32 cellular contexts compared by ENCODE assay signal in genomic region chr9:38259519-38260218, GRCh38.
"Had no signal": no experiment of that assay in that cellular context is flagged by ENCODE, and none has a peak within 500 bp of the region (broad histone marks: within the 10 kb centered on the region; RNA-seq: fewer than 3 reads in every experiment).

No MANE protein-coding gene starts in this region.

- H3K4me1 Mint-ChIP-seq: activated B cell treated with CpG ODN at 0.5 μM for 24 hours; activated CD4-positive, alpha-beta T cell treated with anti-CD3 and anti-CD28 coated beads, Interleukin-2, amount 10 ng/mL, durations not matched to agents 24 days and 14 days; activated CD8-positive, alpha-beta memory T cell treated with anti-CD3 and anti-CD28 coated beads, Interleukin-2, amount 10 ng/mL, durations not matched to agents 7 days and 5 days; activated naive CD8-positive, alpha-beta T cell treated with anti-CD3 and anti-CD28 coated beads for 36 hours; activated T-helper 17 cell treated with anti-CD3 and anti-CD28 coated beads, Interleukin-2, amount 50 U/mL, for 72 hours; T-cell; T-helper 17 cell had no signal

- ATAC-seq: activated CD8-positive, alpha-beta memory T cell treated with anti-CD3 and anti-CD28 coated beads, Interleukin-2, amount 10 ng/mL, durations not matched to agents 7 days and 5 days; activated CD8-positive, alpha-beta T cell treated with anti-CD3 and anti-CD28 coated beads for 36 hours; activated naive CD4-positive, alpha-beta T cell treated with anti-CD3 and anti-CD28 coated beads, Interleukin-2, amount 50 U/mL, for 72 hours; activated T-cell treated with anti-CD3 and anti-CD28 coated beads, Interleukin-2, amount 50 U/mL, for 4 hours; activated T-cell treated with anti-CD3 and anti-CD28 coated beads, Interleukin-2, amount 50 U/mL, for 72 hours; activated T-helper 17 cell treated with anti-CD3 and anti-CD28 coated beads, Interleukin-2, amount 50 U/mL, for 72 hours; body of pancreas; T-cell; T-helper 17 cell had no signal

- DNase-seq: activated B cell treated with CpG ODN at 0.5 μM for 24 hours; activated CD4-positive, alpha-beta memory T cell treated with anti-CD3 and anti-CD28 coated beads for 36 hours; activated CD4-positive, alpha-beta T cell treated with anti-CD3 and anti-CD28 coated beads for 4 hours; activated CD4-positive, alpha-beta T cell treated with anti-CD3 and anti-CD28 coated beads, Interleukin-2, amount 10 ng/mL, durations not matched to agents 24 days and 14 days; activated CD4-positive, alpha-beta T cell treated with anti-CD3 and anti-CD28 coated beads, Interleukin-2, amount 50 U/mL, for 1 hour; activated CD4-positive, alpha-beta T cell treated with anti-CD3 and anti-CD28 coated beads, Interleukin-2, amount 50 U/mL, for 4 hours; activated CD4-positive, CD25-positive, alpha-beta regulatory T cell treated with anti-CD3 and anti-CD28 coated beads, Interleukin-2, amount 50 U/mL, for 72 hours; activated CD8-positive, alpha-beta memory T cell treated with anti-CD3 and anti-CD28 coated beads, Interleukin-2, amount 10 ng/mL, durations not matched to agents 7 days and 5 days; activated CD8-positive, alpha-beta T cell treated with anti-CD3 and anti-CD28 coated beads for 36 hours; activated effector memory CD4-positive, alpha-beta T cell treated with anti-CD3 and anti-CD28 coated beads, Interleukin-2, amount 50 U/mL, for 16 hours; activated gamma-delta T cell treated with Interleukin-2 at 50 U/mL for 16 hours; activated naive CD4-positive, alpha-beta T cell; activated naive CD4-positive, alpha-beta T cell treated with anti-CD3 and anti-CD28 coated beads for 36 hours; activated naive CD4-positive, alpha-beta T cell treated with anti-CD3 and anti-CD28 coated beads, Interleukin-2, amount 50 U/mL, for 16 hours; activated naive CD8-positive, alpha-beta T cell treated with anti-CD3 and anti-CD28 coated beads for 36 hours; activated T-cell treated with anti-CD3 and anti-CD28 coated beads for 4 hours; activated T-cell treated with anti-CD3 and anti-CD28 coated beads, Interleukin-2, amount 50 U/mL, for 1 hour; activated T-cell treated with anti-CD3 and anti-CD28 coated beads, Interleukin-2, amount 50 U/mL, for 4 hours; activated T-cell treated with anti-CD3 and anti-CD28 coated beads, Interleukin-2, amount 50 U/mL, for 72 hours; adrenal gland; amniotic stem cell; aorta; body of pancreas; brain microvascular endothelial cell; central memory CD4-positive, alpha-beta T cell; T-cell; T-helper 17 cell had no signal

- H3K27ac Mint-ChIP-seq: activated B cell treated with CpG ODN at 0.5 μM for 24 hours; activated CD4-positive, alpha-beta memory T cell treated with anti-CD3 and anti-CD28 coated beads for 36 hours; activated CD4-positive, alpha-beta T cell treated with anti-CD3 and anti-CD28 coated beads, Interleukin-2, amount 10 ng/mL, durations not matched to agents 24 days and 14 days; activated CD8-positive, alpha-beta memory T cell treated with anti-CD3 and anti-CD28 coated beads, Interleukin-2, amount 10 ng/mL, durations not matched to agents 7 days and 5 days; activated CD8-positive, alpha-beta T cell treated with anti-CD3 and anti-CD28 coated beads for 36 hours; activated naive CD4-positive, alpha-beta T cell treated with anti-CD3 and anti-CD28 coated beads for 36 hours; activated naive CD4-positive, alpha-beta T cell treated with anti-CD3 and anti-CD28 coated beads, Interleukin-2, amount 50 U/mL, for 72 hours; activated naive CD8-positive, alpha-beta T cell treated with anti-CD3 and anti-CD28 coated beads for 36 hours; activated T-cell treated with anti-CD3 and anti-CD28 coated beads, Interleukin-2, amount 50 U/mL, for 72 hours; activated T-helper 1 cell treated with anti-CD3 and anti-CD28 coated beads, Interleukin-12 subunit alpha, Interleukin-12 subunit beta, Interleukin-2, Interleukin-4 antibody, amounts not matched to agents 30 ng/mL and 10 ng/mL and 1 ng/mL, durations not matched to agents 14 hours and 24 hours and 36 hours; activated T-helper 17 cell treated with anti-CD3 and anti-CD28 coated beads, Interleukin-2, amount 50 U/mL, for 72 hours; T-cell; T-helper 17 cell had no signal

- H3K27ac ChIP-seq: adrenal gland, body of pancreas, brain microvascular endothelial cell, breast epithelium, VCaP had no signal

- H3K4me3 Mint-ChIP-seq: activated B cell treated with CpG ODN at 0.5 μM for 24 hours; activated CD4-positive, alpha-beta memory T cell treated with anti-CD3 and anti-CD28 coated beads for 36 hours; activated CD4-positive, alpha-beta T cell treated with anti-CD3 and anti-CD28 coated beads, Interleukin-2, amount 10 ng/mL, durations not matched to agents 24 days and 14 days; activated CD8-positive, alpha-beta memory T cell treated with anti-CD3 and anti-CD28 coated beads, Interleukin-2, amount 10 ng/mL, durations not matched to agents 7 days and 5 days; activated CD8-positive, alpha-beta T cell treated with anti-CD3 and anti-CD28 coated beads for 36 hours; activated naive CD4-positive, alpha-beta T cell treated with anti-CD3 and anti-CD28 coated beads for 36 hours; activated naive CD8-positive, alpha-beta T cell treated with anti-CD3 and anti-CD28 coated beads for 36 hours; activated T-cell treated with anti-CD3 and anti-CD28 coated beads, Interleukin-2, amount 50 U/mL, for 4 hours; activated T-cell treated with anti-CD3 and anti-CD28 coated beads, Interleukin-2, amount 50 U/mL, for 72 hours; activated T-helper 1 cell treated with anti-CD3 and anti-CD28 coated beads, Interleukin-12 subunit alpha, Interleukin-12 subunit beta, Interleukin-2, Interleukin-4 antibody, amounts not matched to agents 30 ng/mL and 10 ng/mL and 1 ng/mL, durations not matched to agents 14 hours and 24 hours and 36 hours; activated T-helper 17 cell treated with anti-CD3 and anti-CD28 coated beads, Interleukin-2, amount 50 U/mL, for 72 hours; T-cell; T-helper 17 cell had no signal

- H3K36me3 Mint-ChIP-seq: activated CD8-positive, alpha-beta memory T cell treated with anti-CD3 and anti-CD28 coated beads, Interleukin-2, amount 10 ng/mL, durations not matched to agents 7 days and 5 days; T-cell had no signal

- H3K4me3 ChIP-seq: adrenal gland, body of pancreas, breast epithelium had no signal
